8 cellular contexts compared by ENCODE assay signal in the genomic region with DNA sequence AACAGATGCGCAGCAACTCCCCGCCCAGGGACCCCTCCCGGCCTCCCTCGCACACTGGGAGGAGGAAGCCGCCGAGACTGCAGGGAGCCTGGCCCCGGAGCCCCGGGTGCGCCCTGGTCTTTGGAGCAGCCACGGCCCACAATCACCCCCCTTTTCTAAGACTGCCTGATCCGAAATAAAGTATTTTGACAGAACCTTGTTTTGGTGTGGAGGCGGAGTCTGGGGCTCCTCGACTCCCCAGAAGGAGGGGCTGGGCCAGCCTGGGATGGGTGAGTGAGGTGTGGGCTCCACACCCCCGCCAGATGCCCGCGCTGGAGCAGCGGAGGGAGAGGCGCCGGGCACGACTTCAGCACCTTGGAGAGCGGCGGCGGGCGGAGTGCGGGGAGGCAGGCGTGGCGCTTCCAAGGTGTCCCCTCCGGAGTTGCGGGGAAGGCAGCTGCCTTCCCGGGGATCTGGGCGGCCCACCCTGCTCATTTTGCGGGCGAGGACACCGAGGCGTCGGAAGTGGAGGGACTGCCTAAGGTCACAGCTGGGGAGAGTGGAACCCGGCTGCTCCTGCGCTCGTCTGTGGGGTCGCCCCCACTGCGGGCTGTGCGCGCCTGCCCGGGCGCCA. TPM values are rescaled to one million over a fixed set of nuclear protein-coding genes. Genes with fewer than 3 reads are reported as not detected.
DNase-seq lines count a peak whose midpoint lies in the region; FAIRE-seq lines count a peak whose summit lies in the region.

No MANE protein-coding gene starts in this region.

- DNase-seq in HTR-8/SVneo (ENCODE audit: insufficient read length, low spot score) (peak; percentile 45), T follicular helper cell (ENCODE audit: low read depth) (peak; percentile 53), islet precursor cell (peak; percentile 89), NCI-H146 treated with DMSO at 0.1 percent for 48 hours (lab: John Stamatoyannopoulos, UW; ENCODE audit: unreplicated experiment) (no peak), HuH-7 (ENCODE audit: low spot score) (no peak), amniotic stem cell (lab: John Stamatoyannopoulos, UW) (no peak)
- peak; percentile 76 for DNase-seq in activated naive CD8-positive, alpha-beta T cell treated with anti-CD3 and anti-CD28 coated beads for 36 hours
- DNase-seq in stimulated activated CD4-positive, alpha-beta T cell treated with anti-CD3 and anti-CD28 coated beads, TNF-alpha, amount 100 ng/mL, for 1 hour (ENCODE audit: low read depth in 3 of 3, low spot score in 1 of 3), result peak; percentile 10 to 64 (median 31)

- no peak for FAIRE-seq in HTR-8/SVneo (lab: Jason Lieb, UNC)

- peaks cover 2% of the 10 kb centered on the region for H3K4me1 Mint-ChIP-seq in activated naive CD8-positive, alpha-beta T cell treated with anti-CD3 and anti-CD28 coated beads for 36 hours

- no peaks in the 10 kb centered on the region for H3K9me3 Mint-ChIP-seq in activated naive CD8-positive, alpha-beta T cell treated with anti-CD3 and anti-CD28 coated beads for 36 hours

- no peaks in the 10 kb centered on the region for H3K36me3 Mint-ChIP-seq in activated naive CD8-positive, alpha-beta T cell treated with anti-CD3 and anti-CD28 coated beads for 36 hours

- no peak overlapping the region for H3K4me3 Mint-ChIP-seq in activated naive CD8-positive, alpha-beta T cell treated with anti-CD3 and anti-CD28 coated beads for 36 hours

- H3K27ac Mint-ChIP-seq in activated naive CD8-positive, alpha-beta T cell treated with anti-CD3 and anti-CD28 coated beads for 36 hours, result no peak overlapping the region

- H3K27me3 Mint-ChIP-seq in activated naive CD8-positive, alpha-beta T cell treated with anti-CD3 and anti-CD28 coated beads for 36 hours, result peaks cover 25% of the 10 kb centered on the region

RNA-seq across cellular contexts. Expression of gene SIRT6, which starts 9.4 kb away (rescaled TPM):
- 10 to 100 TPM; 27.1 to 27.2 TPM for total RNA-seq in activated naive CD8-positive, alpha-beta T cell treated with anti-CD3 and anti-CD28 coated beads for 36 hours

RNA-seq across cellular contexts. Expression of gene ANKRD24, which starts 9.5 kb away (rescaled TPM):
- 1 to 10 TPM; 1.6 TPM for total RNA-seq in activated naive CD8-positive, alpha-beta T cell treated with anti-CD3 and anti-CD28 coated beads for 36 hours

RNA-seq across cellular contexts. Expression of gene CREB3L3, which starts 19.5 kb away (rescaled TPM):
- total RNA-seq in activated naive CD8-positive, alpha-beta T cell treated with anti-CD3 and anti-CD28 coated beads for 36 hours, result not detected

RNA-seq across cellular contexts. Expression of gene MAP2K2, which starts 49.0 kb away (rescaled TPM):
- total RNA-seq in activated naive CD8-positive, alpha-beta T cell treated with anti-CD3 and anti-CD28 coated beads for 36 hours, result 100 to 1,000 TPM; 120 to 121 TPM

RNA-seq across cellular contexts. Expression of gene EBI3, which starts 56.4 kb away (rescaled TPM):
- 1 to 10 TPM; 6.7 to 8.6 TPM for total RNA-seq in activated naive CD8-positive, alpha-beta T cell treated with anti-CD3 and anti-CD28 coated beads for 36 hours

Comparison
In these comparisons a context has a peak if more than half of its experiments do, and no peak if none do; other contexts are left out.
1. DNase-seq: peak in HTR-8/SVneo (single experiment), T follicular helper cell (single experiment), activated naive CD8-positive, alpha-beta T cell treated with anti-CD3 and anti-CD28 coated beads for 36 hours (single experiment), islet precursor cell (single experiment) and stimulated activated CD4-positive, alpha-beta T cell treated with anti-CD3 and anti-CD28 coated beads, TNF-alpha, amount 100 ng/mL, for 1 hour (3 of 3); none in NCI-H146 treated with DMSO at 0.1 percent for 48 hours (single experiment), HuH-7 (single experiment) and amniotic stem cell (single experiment).